In genomic region chr22:20011993-20012740, GRCh38 we compare ENCODE assay signal across 21 cellular contexts. TPM values are rescaled to one million over a fixed set of nuclear protein-coding genes. Genes with fewer than 3 reads are reported as not detected.
A peak's percentile ranks its signal among the peaks of the same experiment; 100 is the strongest.
DNase-seq lines count a peak whose midpoint lies in the region; ATAC-seq, FAIRE-seq and TF ChIP-seq lines count a peak whose summit lies in the region.
"Had no signal": no experiment of that assay in that cellular context is flagged by ENCODE, and none has a peak within 500 bp of the region (broad histone marks: within the 10 kb centered on the region; RNA-seq: fewer than 3 reads in every experiment).

No MANE protein-coding gene starts in this region.

- BruUV-seq in K562 (replicated peaks; lab: Mats Ljungman, UMichigan), result no TSS peak

- no peak overlapping the region for H2AFZ ChIP-seq in K562 (ENCODE audit: low read depth, low read length)

- ATAC-seq in heart left ventricle, result no peak
- ATAC-seq in heart right ventricle, result no peak
- no peak for ATAC-seq in K562
- ATAC-seq: CD8-positive, alpha-beta T cell had no signal

- peaks cover 29% of the 10 kb centered on the region for H3K9me1 ChIP-seq in K562 (ENCODE audit: control insufficient read depth, insufficient read depth, low read length)

- H3K9me3 ChIP-seq in heart left ventricle (no peaks in the 10 kb centered on the region), heart right ventricle (no peaks in the 10 kb centered on the region), K562 (replicated peaks; ENCODE audit: control insufficient read depth, insufficient read depth, low read depth, low read length) (no peaks in the 10 kb centered on the region), kidney (ENCODE audit: control insufficient read depth in 1 of 2, low read length in 2 of 2) (no peaks in the 10 kb centered on the region)
- H3K9me3 ChIP-seq: SJCRH30 had no signal

- DNase-seq in heart left ventricle (peak in 3 of 5 donors; percentile 13 to 44 (median 22)), heart right ventricle (no peak), K562 (ENCODE audit: extremely low read depth in 1 of 4, low spot score in 3 of 4) (no peak), kidney (peak; percentile 59), progenitor cell of endocrine pancreas (ENCODE audit: low spot score, unreplicated experiment) (no peak), NCI-H345 (lab: John Stamatoyannopoulos, UW) (no peak)
- no peak for DNase-seq in activated CD8-positive, alpha-beta memory T cell treated with anti-CD3 and anti-CD28 coated beads, Interleukin-2, amount 50 U/mL, for 4 hours
- DNase-seq in NK-92 treated with Interleukin-12 subunit alpha and Interleukin-12 subunit beta, amount 100 ng/mL, for 24 hours (lab: John Stamatoyannopoulos, UW), result no peak
- DNase-seq: Calu3; CD8-positive, alpha-beta T cell; GF-D8; GOT3; KBM-7; MV-4-11; NCI-H1417; NCI-H187; NCI-H2107; NCI-H510A treated with DMSO at 0.1 percent for 48 hours; NCI-H774; SJCRH30 had no signal

- in situ Hi-C loops in K562 (cut with MboI), result loop anchor here (5.0 kb wide), 1 partner anchor 40 kb away; no protein-coding TSS in a partner anchor

- peak overlapping the region; percentile 68 for H3K27ac Mint-ChIP-seq in progenitor cell of endocrine pancreas
- H3K27ac Mint-ChIP-seq: B cell; CD8-positive, alpha-beta T cell had no signal

- H3K36me3 ChIP-seq in heart left ventricle (no peaks in the 10 kb centered on the region), heart right ventricle (no peaks in the 10 kb centered on the region), K562 (ENCODE audit: control insufficient read depth, insufficient read depth, low read length) (peaks cover 13% of the 10 kb centered on the region; the same call in 2 of the 3 replicates), kidney (ENCODE audit: control insufficient read depth in 1 of 2, insufficient read depth in 2 of 2, low read length in 2 of 2) (no peaks in the 10 kb centered on the region)
- H3K36me3 ChIP-seq: SJCRH30 had no signal

- 93 to 100% (median 96%) methylated on average over 3 to 7 of the region's 7 CpGs for WGBS in heart left ventricle, 4 donors
- WGBS in heart right ventricle, 2 donors, result 93 to 96% methylated on average over 7 of the region's 7 CpGs
- WGBS in K562 (ENCODE audit: insufficient coverage, low coverage, missing lambda C conversion rate), result 85% methylated on average over 7 of the region's 7 CpGs

- no peak for TF ChIP-seq CTCF in heart left ventricle (IDR thresholded peaks at IDR 0.05)
- TF ChIP-seq CTCF in heart right ventricle (IDR thresholded peaks at IDR 0.05), result no peak
- no peak for TF ChIP-seq CTCF in K562 (IDR thresholded peaks at IDR 0.05 in 2 of 3, conservative IDR thresholded peaks at IDR 0.05 in 1 of 3; ENCODE audit: insufficient read depth in 2 of 3, low read depth in 1 of 3, low read length in 3 of 3)
- no peak for TF ChIP-seq CTCF in kidney (IDR thresholded peaks at IDR 0.05; ENCODE audit: borderline replicate concordance, extremely low read depth, insufficient read depth)
- no peak for TF ChIP-seq CTCF in progenitor cell of endocrine pancreas (IDR thresholded peaks at IDR 0.05; ENCODE audit: unreplicated experiment)

- H3K27me3 ChIP-seq in heart left ventricle (peaks cover 0 to 14% (median 0%) of the 10 kb centered on the region in 9 donors), heart right ventricle (peaks cover 0 to 15% (median 0%) of the 10 kb centered on the region in 7 donors), K562 (ENCODE audit: control insufficient read depth in 2 of 2, insufficient read depth in 2 of 2, low read length in 2 of 2) (no peaks in the 10 kb centered on the region)

- H3K9me3 Mint-ChIP-seq in progenitor cell of endocrine pancreas (ENCODE audit: low read depth), result no peaks in the 10 kb centered on the region
- H3K9me3 Mint-ChIP-seq: CD8-positive, alpha-beta T cell had no signal

- TF ChIP-seq POLR2A in heart left ventricle (IDR thresholded peaks at IDR 0.05) (no peak), K562 (conservative IDR thresholded peaks at IDR 0.05) (no peak)

- peaks cover 23% of the 10 kb centered on the region for H3K27me3 Mint-ChIP-seq in progenitor cell of endocrine pancreas
- H3K27me3 Mint-ChIP-seq: B cell had no signal

- peaks cover 2% of the 10 kb centered on the region for H3K4me1 Mint-ChIP-seq in progenitor cell of endocrine pancreas (ENCODE audit: low read depth)

- peak overlapping the region in 1 of 2 experiments; percentile 77; a peak in 2 of 4 replicates for H3K9ac ChIP-seq in K562 (ENCODE audit: insufficient read depth in 1 of 2, low read depth in 2 of 2, low read length in 2 of 2)
- no peak overlapping the region for H3K9ac ChIP-seq in kidney (ENCODE audit: low read length in 2 of 2)

- H4K20me1 ChIP-seq in K562 (replicated peaks; ENCODE audit: control insufficient read depth, insufficient read depth, low read length), result peaks cover 15% of the 10 kb centered on the region; the same call in 1 of the 2 replicates

- CTCF ChIA-PET in K562 (lab: Yijun Ruan, JAX; ENCODE audit: low intra/inter-chr PET ratio), result interaction anchor here (5.7 kb wide), 1 partner anchor 42 kb away, joined by 109 read pairs; no protein-coding TSS in a partner anchor

- peaks cover under 1 to 46% (median 13%) of the 10 kb centered on the region in 12 donors for H3K4me1 ChIP-seq in heart left ventricle
- peaks cover 2 to 48% (median 24%) of the 10 kb centered on the region in 9 donors for H3K4me1 ChIP-seq in heart right ventricle
- H3K4me1 ChIP-seq in K562 (replicated peaks in 1 of 2; ENCODE audit: control insufficient read depth in 2 of 2, insufficient read depth in 2 of 2, low read length in 2 of 2), result peaks cover 71 to 95% of the 10 kb centered on the region in 2 experiments
- peaks cover 11 to 22% of the 10 kb centered on the region in 2 donors for H3K4me1 ChIP-seq in kidney (ENCODE audit: control insufficient read depth in 1 of 2, insufficient read depth in 1 of 2, low read depth in 1 of 2, low read length in 2 of 2)

- FAIRE-seq in K562 (lab: Jason Lieb, UNC) (no peak), kidney (lab: Jason Lieb, UNC) (no peak)

- no peak overlapping the region; the same call in 1 of the 2 replicates for H3K4me2 ChIP-seq in K562 (ENCODE audit: insufficient read depth, low read length)

- H3K4me3 ChIP-seq in heart left ventricle, result no peak overlapping the region
- H3K4me3 ChIP-seq in heart right ventricle, result no peak overlapping the region
- no peak overlapping the region for H3K4me3 ChIP-seq in K562
- no peak overlapping the region for H3K4me3 ChIP-seq in kidney (ENCODE audit: low read length in 2 of 2)
- H3K4me3 ChIP-seq: SJCRH30 had no signal

- H3K36me3 Mint-ChIP-seq in progenitor cell of endocrine pancreas (ENCODE audit: insufficient read depth), result no peaks in the 10 kb centered on the region
- H3K36me3 Mint-ChIP-seq: CD8-positive, alpha-beta T cell had no signal

- no peak overlapping the region for H3K4me3 Mint-ChIP-seq in progenitor cell of endocrine pancreas (ENCODE audit: low read depth)
- H3K4me3 Mint-ChIP-seq: B cell; CD8-positive, alpha-beta T cell had no signal

- H3K27ac ChIP-seq in heart left ventricle, result no peak overlapping the region
- H3K27ac ChIP-seq in heart right ventricle, result no peak overlapping the region
- no peak overlapping the region for H3K27ac ChIP-seq in K562 (ENCODE audit: extremely low read depth, low read depth, low read length)
- H3K27ac ChIP-seq in kidney (ENCODE audit: low read depth in 2 of 2, low read length in 2 of 2), result no peak overlapping the region
- H3K27ac ChIP-seq: SJCRH30 had no signal

- TF ChIP-seq RAD21 in K562 (CRISPR knock-in tag; conservative IDR thresholded peaks at IDR 0.05 in 1 of 2, IDR thresholded peaks at IDR 0.05 in 1 of 2), result no peak

- POLR2A ChIA-PET in K562 (lab: Yijun Ruan, JAX), result interaction anchor here (1.1 to 10.0 kb wide), 10 partner anchors 9 to 105 kb away, joined by 4 to 120 read pairs (median 20); partner anchors contain the start of genes RANBP1, TANGO2 and TRMT2A

- intact Hi-C loops in heart left ventricle (cut with DNase I), result loop anchor here in 3 of 10 donors (2.0 kb wide), 1 partner anchor 41 kb away; no protein-coding TSS in a partner anchor
- intact Hi-C loops in heart right ventricle (cut with DNase I), result loop anchor here in 5 of 10 donors (1.0 to 2.0 kb wide), 2 partner anchors 41 to 42 kb away; no protein-coding TSS in a partner anchor
- intact Hi-C loops in K562 (cut with micrococcal nuclease), result no loop called here
- intact Hi-C loops in kidney (cut with DNase I), result loop anchor here (5.0 kb wide), 1 partner anchor 35 kb away; no protein-coding TSS in a partner anchor

- TF ChIP-seq EP300 in K562 (IDR thresholded peaks at IDR 0.05; ENCODE audit: low read length), result no peak

- peaks cover 52% of the 10 kb centered on the region for H3K79me2 ChIP-seq in K562 (ENCODE audit: control insufficient read depth, insufficient read depth, low read length)

RNA-seq across cellular contexts. Expression of gene ARVCF, which starts 4.5 kb away (rescaled TPM):
- 10 to 100 TPM; 21.2 to 46.6 (median 33.3) TPM for total RNA-seq in heart left ventricle
- polyA plus RNA-seq in heart left ventricle, result 10 to 100 TPM; 33.0 to 39.2 TPM
- 10 to 100 TPM; 22.2 to 53.5 (median 32.1) TPM for total RNA-seq in heart right ventricle
- 10 to 100 TPM; 26.8 to 58.9 TPM for polyA plus RNA-seq in heart right ventricle
- 114 and 328 TPM in 2 replicates for total RNA-seq in K562 (2011; cell fraction: chromatin; rRNA removed; ENCODE audit: low replicate concordance)
- total RNA-seq in K562 (2011; cell fraction: nucleolus; rRNA removed), result 214 and 270 TPM in 2 replicates
- 106 and 131 TPM in 2 replicates for total RNA-seq in K562 (2011; cell fraction: nucleoplasm; rRNA removed)
- total RNA-seq in K562 (2014; rRNA removed), result 49.3 and 54.2 TPM in 2 replicates
- total RNA-seq in K562 (2014; rRNA removed; fragmentation: Illumina TruSeq; extraction: Trizol), result 2.2 and 4.5 TPM in 2 replicates
- 13.3 and 15.6 TPM in 2 replicates for total RNA-seq in K562 (2015; rRNA removed; fragmentation: Illumina TruSeq; extraction: Trizol)
- 46.5 and 50.6 TPM in 2 replicates for total RNA-seq in K562 (2021)
- polyA plus RNA-seq in K562 (2011; rRNA removed), result 35.2 and 71.6 TPM in 2 replicates
- polyA plus RNA-seq in K562 (2011; cell fraction: cytosol; rRNA removed), result 134 and 673 TPM in 2 replicates
- 407 and 424 TPM in 2 replicates for polyA plus RNA-seq in K562 (2011; cell fraction: nucleus; rRNA removed)
- 30.0 and 31.2 TPM in 2 replicates for polyA plus RNA-seq in K562 (2012)
- 8.0 and 15.9 TPM in 2 replicates for polyA plus RNA-seq in K562 (2014; fragmentation: Illumina TruSeq; extraction: Trizol)
- polyA plus RNA-seq in K562 (2014; fragmentation: Nextera tagmentation; extraction: Ambion mirVana), result under 1 TPM; 0.03 to 0.17 TPM
- polyA plus RNA-seq in K562 (2014; rRNA removed), result 42.5 and 97.4 TPM in 2 replicates
- polyA minus RNA-seq in K562 (2011; rRNA and poly(A)+ RNA removed), result 15.1 and 15.6 TPM in 2 replicates
- polyA minus RNA-seq in K562 (2011; cell fraction: cytosol; rRNA and poly(A)+ RNA removed), result 24.6 and 52.4 TPM in 2 replicates
- polyA minus RNA-seq in K562 (2011; cell fraction: nucleus; rRNA and poly(A)+ RNA removed), result 96.8 and 145 TPM in 2 replicates
- total RNA-seq in kidney, result 21.9 TPM
- polyA plus RNA-seq in kidney (ENCODE audit: insufficient read depth, low read depth, low replicate concordance), result 16.0 TPM
- 95.3 and 101 TPM in 2 replicates for total RNA-seq in progenitor cell of endocrine pancreas

RNA-seq across cellular contexts. Expression of gene TANGO2, which starts 8.7 kb away (rescaled TPM):
- total RNA-seq in heart left ventricle, result 100 to 1,000 TPM in 3 of 9 donors, 10 to 100 TPM in 6; 55.6 to 341 (median 83.7) TPM
- polyA plus RNA-seq in heart left ventricle, result 10 to 100 TPM; 51.3 to 63.0 TPM
- total RNA-seq in heart right ventricle, result 100 to 1,000 TPM in 3 of 10 donors, 10 to 100 TPM in 7; 51.6 to 139 (median 94.2) TPM
- 10 to 100 TPM; 34.1 to 65.8 TPM for polyA plus RNA-seq in heart right ventricle
- total RNA-seq in K562 (2011; cell fraction: chromatin; rRNA removed; ENCODE audit: low replicate concordance), result 160 and 395 TPM in 2 replicates
- 227 and 229 TPM in 2 replicates for total RNA-seq in K562 (2011; cell fraction: nucleolus; rRNA removed)
- 196 and 211 TPM in 2 replicates for total RNA-seq in K562 (2011; cell fraction: nucleoplasm; rRNA removed)
- 70.1 and 95.8 TPM in 2 replicates for total RNA-seq in K562 (2014; rRNA removed)
- 36.1 and 45.9 TPM in 2 replicates for total RNA-seq in K562 (2014; rRNA removed; fragmentation: Illumina TruSeq; extraction: Trizol)
- total RNA-seq in K562 (2015; rRNA removed; fragmentation: Illumina TruSeq; extraction: Trizol), result 55.8 and 57.2 TPM in 2 replicates
- total RNA-seq in K562 (2021), result 94.1 and 97.3 TPM in 2 replicates
- 94.9 and 115 TPM in 2 replicates for polyA plus RNA-seq in K562 (2011; rRNA removed)
- polyA plus RNA-seq in K562 (2011; cell fraction: cytosol; rRNA removed), result 157 and 209 TPM in 2 replicates
- polyA plus RNA-seq in K562 (2011; cell fraction: nucleus; rRNA removed), result 157 and 195 TPM in 2 replicates
- polyA plus RNA-seq in K562 (2012), result 68.2 and 73.0 TPM in 2 replicates
- 88.3 and 89.4 TPM in 2 replicates for polyA plus RNA-seq in K562 (2014; fragmentation: Illumina TruSeq; extraction: Trizol)
- polyA plus RNA-seq in K562 (2014; fragmentation: Nextera tagmentation; extraction: Ambion mirVana), result 10 to 100 TPM; 15.5 to 17.5 TPM
- 89.6 and 92.5 TPM in 2 replicates for polyA plus RNA-seq in K562 (2014; rRNA removed)
- polyA minus RNA-seq in K562 (2011; rRNA and poly(A)+ RNA removed), result 130 and 186 TPM in 2 replicates
- 73.2 and 76.1 TPM in 2 replicates for polyA minus RNA-seq in K562 (2011; cell fraction: cytosol; rRNA and poly(A)+ RNA removed)
- 63.1 and 85.0 TPM in 2 replicates for polyA minus RNA-seq in K562 (2011; cell fraction: nucleus; rRNA and poly(A)+ RNA removed)
- 27.7 TPM for total RNA-seq in kidney
- polyA plus RNA-seq in kidney (ENCODE audit: insufficient read depth, low read depth, low replicate concordance), result 37.3 TPM
- total RNA-seq in progenitor cell of endocrine pancreas, result 19.9 and 21.8 TPM in 2 replicates

Comparison
In these comparisons a context has a peak if more than half of its experiments do, and no peak if none do; other contexts are left out.
1. DNase-seq: peak in heart left ventricle (3 of 5) and kidney (single experiment); none in heart right ventricle (0 of 2), K562 (0 of 4), progenitor cell of endocrine pancreas (single experiment), activated CD8-positive, alpha-beta memory T cell treated with anti-CD3 and anti-CD28 coated beads, Interleukin-2, amount 50 U/mL, for 4 hours (single experiment), NCI-H345 (single experiment) and NK-92 treated with Interleukin-12 subunit alpha and Interleukin-12 subunit beta, amount 100 ng/mL, for 24 hours (single experiment).